ENCODE assay signal across 11 cellular contexts in the genomic region with DNA sequence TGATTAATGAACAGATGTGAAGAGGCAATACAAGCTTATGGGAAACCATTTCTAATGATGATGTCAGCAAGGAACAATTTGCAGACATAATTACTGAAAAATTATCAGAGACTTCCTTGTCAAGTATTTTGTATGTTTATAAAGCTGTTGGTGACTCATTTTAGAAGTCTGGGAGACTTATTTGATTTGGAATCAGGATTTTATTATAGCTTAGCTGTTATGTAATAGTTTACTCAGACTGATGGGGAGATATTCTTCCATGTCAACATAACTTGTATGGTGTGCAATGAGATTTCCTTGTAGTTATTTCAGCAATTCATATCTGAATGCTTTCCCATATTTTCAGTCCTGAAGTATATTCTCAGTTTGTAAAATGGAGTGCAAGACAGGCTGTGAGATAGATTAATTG.
DNase-seq lines count a peak whose midpoint lies in the region; ATAC-seq and TF ChIP-seq lines count a peak whose summit lies in the region.
"Had no signal": no experiment of that assay in that cellular context is flagged by ENCODE, and none has a peak within 500 bp of the region (broad histone marks: within the 10 kb centered on the region; RNA-seq: fewer than 3 reads in every experiment).

No MANE protein-coding gene starts in this region.

- TF ChIP-seq CTCF in cardiac fibroblast (IDR thresholded peaks at IDR 0.05; ENCODE audit: low read depth, low read length) (no peak), thoracic aorta (IDR thresholded peaks at IDR 0.05) (no peak), colonic mucosa (IDR thresholded peaks at IDR 0.05) (no peak)

- no peak overlapping the region for H3K9ac ChIP-seq in colonic mucosa (ENCODE audit: low read depth in 2 of 2, low read length in 2 of 2)

- ATAC-seq in thoracic aorta (ENCODE audit: insufficient number of reproducible peaks, low FRiP score, low read depth): no peak

- H3K4me1 ChIP-seq in thoracic aorta (ENCODE audit: control insufficient read depth in 1 of 2, low read depth in 2 of 2) (peaks cover 42 to 55% of the 10 kb centered on the region in 2 donors), colonic mucosa (no peaks in the 10 kb centered on the region)

- DNase-seq in cardiac fibroblast (ENCODE audit: low read depth in 2 of 2) (peak; percentile 63 to 91), kidney glomerular epithelial cell (lab: John Stamatoyannopoulos, UW) (peak; percentile 62), thoracic aorta (ENCODE audit: low spot score) (no peak), NCI-H774 (lab: John Stamatoyannopoulos, UW) (no peak), ACHN (no peak), NCI-H748 treated with DMSO at 0.1 percent for 48 hours (lab: John Stamatoyannopoulos, UW) (no peak), colonic mucosa (no peak)
- DNase-seq: cerebellar nuclear complex, NCI-H446 had no signal

- peak overlapping the region; percentile 72 to 75 for H3K27ac ChIP-seq in thoracic aorta
- no peak overlapping the region for H3K27ac ChIP-seq in colonic mucosa

- H3K9me3 ChIP-seq in thoracic aorta (no peaks in the 10 kb centered on the region), colonic mucosa (no peaks in the 10 kb centered on the region)
- H3K9me3 ChIP-seq: prostate gland had no signal

- H3K36me3 ChIP-seq in thoracic aorta (no peaks in the 10 kb centered on the region), colonic mucosa (no peaks in the 10 kb centered on the region)
- H3K36me3 ChIP-seq: prostate gland had no signal

- in situ Hi-C loops in ACHN (cut with HindIII; ENCODE audit: low pct_ligation_motif_present, low pct_unique_long_range_greater_than_20kb, low sequenced_read_pairs): loop anchor here (25.0 kb wide), 1 partner anchor 182 kb away; no protein-coding TSS in a partner anchor

- peak; percentile 37; the same call in 1 of the 2 replicates for TF ChIP-seq EP300 in Ishikawa (IDR thresholded peaks at IDR 0.05; ENCODE audit: borderline replicate concordance)

- H3K4me3 ChIP-seq in cardiac fibroblast (replicated peaks in 1 of 2; ENCODE audit: low read depth in 2 of 2, low read length in 2 of 2): no peak overlapping the region
- H3K4me3 ChIP-seq in thoracic aorta: no peak overlapping the region
- H3K4me3 ChIP-seq in colonic mucosa: no peak overlapping the region
- H3K4me3 ChIP-seq: prostate gland had no signal

- intact Hi-C loops in colonic mucosa (cut with DNase I): no loop called here

- H3K27me3 ChIP-seq in thoracic aorta (replicated peaks; ENCODE audit: insufficient read depth) (no peaks in the 10 kb centered on the region), colonic mucosa (no peaks in the 10 kb centered on the region)

- no peak for TF ChIP-seq RAD21 in Ishikawa (IDR thresholded peaks at IDR 0.05; ENCODE audit: low read depth)

TF ChIP-seq in Ishikawa, 13 proteins besides CTCF, POLR2A, EP300 and RAD21:
- TF ChIP-seq NFIC (IDR thresholded peaks at IDR 0.05) (no peak), TEAD4 (IDR thresholded peaks at IDR 0.05) (peak; percentile 78), TCF12 (IDR thresholded peaks at IDR 0.05; ENCODE audit: low read depth) (0 out of 2 replicates have a peak, but pooled peaks have one; percentile 17), CREB1 (IDR thresholded peaks at IDR 0.05; ENCODE audit: low read depth) (no peak), TAF1 (IDR thresholded peaks at IDR 0.05; ENCODE audit: low read depth) (no peak), FOXM1 (IDR thresholded peaks at IDR 0.05; ENCODE audit: borderline replicate concordance, low read depth) (peak; percentile 74)
- TF ChIP-seq, protein P1, sequence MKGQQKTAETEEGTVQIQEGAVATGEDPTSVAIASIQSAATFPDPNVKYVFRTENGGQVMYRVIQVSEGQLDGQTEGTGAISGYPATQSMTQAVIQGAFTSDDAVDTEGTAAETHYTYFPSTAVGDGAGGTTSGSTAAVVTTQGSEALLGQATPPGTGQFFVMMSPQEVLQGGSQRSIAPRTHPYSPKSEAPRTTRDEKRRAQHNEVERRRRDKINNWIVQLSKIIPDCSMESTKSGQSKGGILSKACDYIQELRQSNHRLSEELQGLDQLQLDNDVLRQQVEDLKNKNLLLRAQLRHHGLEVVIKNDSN (IDR thresholded peaks at IDR 0.05): no peak
- TF ChIP-seq, protein P2, sequence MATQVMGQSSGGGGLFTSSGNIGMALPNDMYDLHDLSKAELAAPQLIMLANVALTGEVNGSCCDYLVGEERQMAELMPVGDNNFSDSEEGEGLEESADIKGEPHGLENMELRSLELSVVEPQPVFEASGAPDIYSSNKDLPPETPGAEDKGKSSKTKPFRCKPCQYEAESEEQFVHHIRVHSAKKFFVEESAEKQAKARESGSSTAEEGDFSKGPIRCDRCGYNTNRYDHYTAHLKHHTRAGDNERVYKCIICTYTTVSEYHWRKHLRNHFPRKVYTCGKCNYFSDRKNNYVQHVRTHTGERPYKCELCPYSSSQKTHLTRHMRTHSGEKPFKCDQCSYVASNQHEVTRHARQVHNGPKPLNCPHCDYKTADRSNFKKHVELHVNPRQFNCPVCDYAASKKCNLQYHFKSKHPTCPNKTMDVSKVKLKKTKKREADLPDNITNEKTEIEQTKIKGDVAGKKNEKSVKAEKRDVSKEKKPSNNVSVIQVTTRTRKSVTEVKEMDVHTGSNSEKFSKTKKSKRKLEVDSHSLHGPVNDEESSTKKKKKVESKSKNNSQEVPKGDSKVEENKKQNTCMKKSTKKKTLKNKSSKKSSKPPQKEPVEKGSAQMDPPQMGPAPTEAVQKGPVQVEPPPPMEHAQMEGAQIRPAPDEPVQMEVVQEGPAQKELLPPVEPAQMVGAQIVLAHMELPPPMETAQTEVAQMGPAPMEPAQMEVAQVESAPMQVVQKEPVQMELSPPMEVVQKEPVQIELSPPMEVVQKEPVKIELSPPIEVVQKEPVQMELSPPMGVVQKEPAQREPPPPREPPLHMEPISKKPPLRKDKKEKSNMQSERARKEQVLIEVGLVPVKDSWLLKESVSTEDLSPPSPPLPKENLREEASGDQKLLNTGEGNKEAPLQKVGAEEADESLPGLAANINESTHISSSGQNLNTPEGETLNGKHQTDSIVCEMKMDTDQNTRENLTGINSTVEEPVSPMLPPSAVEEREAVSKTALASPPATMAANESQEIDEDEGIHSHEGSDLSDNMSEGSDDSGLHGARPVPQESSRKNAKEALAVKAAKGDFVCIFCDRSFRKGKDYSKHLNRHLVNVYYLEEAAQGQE (IDR thresholded peaks at IDR 0.05; ENCODE audit: low read depth): no peak
- TF ChIP-seq, protein P3, sequence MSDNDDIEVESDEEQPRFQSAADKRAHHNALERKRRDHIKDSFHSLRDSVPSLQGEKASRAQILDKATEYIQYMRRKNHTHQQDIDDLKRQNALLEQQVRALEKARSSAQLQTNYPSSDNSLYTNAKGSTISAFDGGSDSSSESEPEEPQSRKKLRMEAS (IDR thresholded peaks at IDR 0.05): no peak

Comparison
In these comparisons a context has a peak if more than half of its experiments do, and no peak if none do; other contexts are left out.
1. DNase-seq: peak in cardiac fibroblast (2 of 2) and kidney glomerular epithelial cell (single experiment); none in thoracic aorta (single experiment), NCI-H774 (single experiment), ACHN (single experiment), NCI-H748 treated with DMSO at 0.1 percent for 48 hours (single experiment) and colonic mucosa (single experiment).